ENCODE assay signal across 24 cellular contexts in genomic region chr9:135732569-135733257, GRCh38.
"Had no signal": no experiment of that assay in that cellular context is flagged by ENCODE, and none has a peak within 500 bp of the region (broad histone marks: within the 10 kb centered on the region; RNA-seq: fewer than 3 reads in every experiment).

No MANE protein-coding gene starts in this region.

- H3K4me3 ChIP-seq: esophagus muscularis mucosa, heart left ventricle, neural progenitor cell, stomach, thyroid gland, upper lobe of right lung had no signal

- DNase-seq: activated CD4-positive, alpha-beta T cell treated with anti-CD3 and anti-CD28 coated beads for 4 hours; activated CD4-positive, alpha-beta T cell treated with anti-CD3 and anti-CD28 coated beads, Interleukin-2, amount 50 U/mL, for 4 hours; activated CD8-positive, alpha-beta memory T cell treated with anti-CD3 and anti-CD28 coated beads for 24 hours; activated effector memory CD4-positive, alpha-beta T cell treated with Interleukin-2 at 50 U/mL for 16 hours; activated naive CD4-positive, alpha-beta T cell treated with Interleukin-2 at 50 U/mL for 16 hours; anterior cingulate cortex; dermis blood vessel endothelial cell; effector CD4-positive, alpha-beta T cell; foreskin keratinocyte; heart left ventricle; hypothalamus; immature natural killer cell; naive thymus-derived CD4-positive, alpha-beta T cell; posterior cingulate gyrus; right cardiac atrium; stimulated activated CD4-positive, alpha-beta T cell treated with anti-CD3 and anti-CD28 coated beads, Interleukin-15, amount 100 ng/mL, for 24 hours; stimulated activated CD4-positive, alpha-beta T cell treated with anti-CD3 and anti-CD28 coated beads, Interleukin-2, amount 100 ng/mL, for 24 hours; stimulated activated naive B cell treated with anti-CD40 and anti-IgM and Interleukin-4, amounts not matched to agents 10 μg/mL and 1 μg/mL and 100 μg/mL, for 72 hours; stomach; thyroid gland; upper lobe of right lung had no signal

- H3K9me3 ChIP-seq: thyroid gland, upper lobe of right lung had no signal

- H3K4me1 ChIP-seq: foreskin keratinocyte, heart left ventricle, neural progenitor cell, thyroid gland, upper lobe of right lung had no signal

- H3K27ac ChIP-seq: esophagus muscularis mucosa, foreskin keratinocyte, heart left ventricle, neural progenitor cell, stomach, thyroid gland, upper lobe of right lung, VCaP had no signal

- H3K36me3 ChIP-seq: esophagus muscularis mucosa, heart left ventricle, neural progenitor cell, stomach, thyroid gland, upper lobe of right lung had no signal

- ATAC-seq: foreskin keratinocyte; heart left ventricle; naive thymus-derived CD4-positive, alpha-beta T cell; right cardiac atrium; stimulated activated naive B cell treated with anti-CD40 and anti-IgM and Interleukin-4, amounts not matched to agents 10 μg/mL and 1 μg/mL and 100 μg/mL, for 72 hours; upper lobe of right lung had no signal
